In genomic region chr20:3038454-3038853, GRCh38 we compare ENCODE assay signal across 1 cellular context.
TF ChIP-seq lines count a peak whose summit lies in the region.

No MANE protein-coding gene starts in this region.

TF ChIP-seq in HCT116, 20 proteins besides CTCF, POLR2A, EP300 and RAD21 (continued from another document):
- TF ChIP-seq REST (IDR thresholded peaks at IDR 0.05; ENCODE audit: low read depth), result no peak
